In the genomic region with DNA sequence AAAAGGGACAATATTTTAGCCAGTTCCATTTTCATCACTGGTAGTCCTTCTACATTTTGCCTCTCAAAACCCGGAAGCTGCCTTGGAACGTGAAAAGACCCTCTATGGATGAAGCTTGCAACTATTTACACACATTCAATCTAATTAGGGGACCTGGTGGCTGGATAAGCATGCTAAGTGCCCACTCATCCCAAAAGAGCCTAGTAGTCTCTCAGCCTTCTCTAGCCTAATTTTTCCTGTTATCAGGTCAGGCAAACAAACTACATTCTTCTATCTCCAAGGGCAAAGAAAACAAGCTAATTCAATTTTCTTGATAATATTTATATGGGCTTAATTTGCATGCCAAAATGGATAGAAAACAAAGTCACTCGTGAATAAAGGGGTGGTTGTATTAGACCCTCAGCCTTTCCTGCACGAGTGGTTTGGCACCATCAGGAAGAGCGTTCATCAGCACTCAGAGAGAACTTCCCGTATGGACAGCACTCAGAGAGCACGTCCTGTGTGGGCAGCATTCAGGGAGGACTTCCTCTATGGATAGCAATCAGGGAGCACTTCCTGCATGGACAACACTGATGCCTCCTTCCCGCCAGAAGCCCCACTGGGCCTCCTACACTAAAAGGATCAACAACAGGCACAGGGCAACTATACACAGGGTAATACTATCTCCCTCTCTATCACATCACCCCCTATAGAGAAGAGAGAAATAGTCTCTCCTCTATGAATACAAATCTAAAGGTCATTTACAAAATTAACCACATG, we compare ENCODE assay signal across 13 cellular contexts.
DNase-seq lines count a peak whose midpoint lies in the region; ATAC-seq and TF ChIP-seq lines count a peak whose summit lies in the region.
"Had no signal": no experiment of that assay in that cellular context is flagged by ENCODE, and none has a peak within 500 bp of the region (broad histone marks: within the 10 kb centered on the region; RNA-seq: fewer than 3 reads in every experiment).

No MANE protein-coding gene starts in this region.

- H3K36me3 ChIP-seq in mesodermal cell (ENCODE audit: control insufficient read depth, insufficient read depth, low read length) (peaks cover 10% of the 10 kb centered on the region), testis (ENCODE audit: low read depth, missing control alignments) (no peaks in the 10 kb centered on the region)

- H3K4me3 ChIP-seq in AG10803 (ENCODE audit: low read length) (no peak overlapping the region), mesodermal cell (ENCODE audit: extremely low read depth, insufficient read depth, low read length, poor library complexity, severe bottlenecking) (no peak overlapping the region), testis (no peak overlapping the region)
- H3K4me3 ChIP-seq: hepatocyte had no signal

- TF ChIP-seq CTCF in AG10803 (conservative IDR thresholded peaks at IDR 0.05; ENCODE audit: low read length) (no peak), testis (IDR thresholded peaks at IDR 0.05) (no peak)

- H3K27ac ChIP-seq in mesodermal cell (ENCODE audit: low read depth, low read length, severe bottlenecking) (peak overlapping the region; percentile 29), testis (peak overlapping the region in 1 of 2 donors; percentile 43)
- H3K27ac ChIP-seq: hepatocyte had no signal

- CTCF ChIA-PET in activated naive CD4-positive, alpha-beta T cell treated with anti-CD3 and anti-CD28 coated beads, Interleukin-2, amount 10 ng/mL, durations not matched to agents 7 days and 5 days (lab: Charles Lee) = interaction anchor here (0.6 kb wide), 1 partner anchor 63 kb away, joined by 5 read pairs; no protein-coding TSS in a partner anchor

- peaks cover 70% of the 10 kb centered on the region for H3K4me1 Mint-ChIP-seq in dendritic cell treated with granulocyte-macrophage colony-stimulating factor and Interleukin-4, amounts not matched to agents 40 ng/mL and 50 ng/mL, for 4 days (ENCODE audit: low read depth)
- H3K4me1 Mint-ChIP-seq in activated naive CD4-positive, alpha-beta T cell treated with anti-CD3 and anti-CD28 coated beads, Interleukin-2, amount 10 ng/mL, durations not matched to agents 7 days and 5 days = peaks cover 79% of the 10 kb centered on the region

- H3K4me1 ChIP-seq in mesodermal cell (ENCODE audit: control insufficient read depth, insufficient read depth, low read length, poor library complexity, severe bottlenecking) = peaks cover 67% of the 10 kb centered on the region
- H3K4me1 ChIP-seq in testis = peaks cover 31% of the 10 kb centered on the region

- H3K9me3 ChIP-seq in mesodermal cell (ENCODE audit: control insufficient read depth, low read length) (no peaks in the 10 kb centered on the region), testis (no peaks in the 10 kb centered on the region)

- no peaks in the 10 kb centered on the region for H3K9me3 Mint-ChIP-seq in dendritic cell treated with granulocyte-macrophage colony-stimulating factor and Interleukin-4, amounts not matched to agents 40 ng/mL and 50 ng/mL, for 4 days
- no peaks in the 10 kb centered on the region for H3K9me3 Mint-ChIP-seq in activated naive CD4-positive, alpha-beta T cell treated with anti-CD3 and anti-CD28 coated beads, Interleukin-2, amount 10 ng/mL, durations not matched to agents 7 days and 5 days

- intact Hi-C loops in dendritic cell treated with granulocyte-macrophage colony-stimulating factor and Interleukin-4, amounts not matched to agents 40 ng/mL and 50 ng/mL, for 4 days (cut with micrococcal nuclease) = loop anchor here (5.0 kb wide), 1 partner anchor 41 kb away; no protein-coding TSS in a partner anchor
- intact Hi-C loops in testis (cut with DNase I; ENCODE audit: low total_unique reads) = no loop called here

- peak; percentile 42 for DNase-seq in AG10803 (ENCODE audit: low read depth)
- peak; percentile 32 for DNase-seq in NCI-H1092 treated with DMSO at 0.1 percent for 48 hours (lab: John Stamatoyannopoulos, UW)
- DNase-seq in activated naive CD4-positive, alpha-beta T cell treated with anti-CD3 and anti-CD28 coated beads, Interleukin-2, amount 10 ng/mL, durations not matched to agents 7 days and 5 days = no peak
- no peak for DNase-seq in putamen (ENCODE audit: low spot score)
- no peak for DNase-seq in testis
- DNase-seq: activated CD4-positive, alpha-beta T cell treated with anti-CD3 and anti-CD28 coated beads for 36 hours; anterior cingulate cortex; GOT3 had no signal

- peak overlapping the region; percentile 78 for H3K27ac Mint-ChIP-seq in dendritic cell treated with granulocyte-macrophage colony-stimulating factor and Interleukin-4, amounts not matched to agents 40 ng/mL and 50 ng/mL, for 4 days
- no peak overlapping the region for H3K27ac Mint-ChIP-seq in activated naive CD4-positive, alpha-beta T cell treated with anti-CD3 and anti-CD28 coated beads, Interleukin-2, amount 10 ng/mL, durations not matched to agents 7 days and 5 days
- H3K27ac Mint-ChIP-seq: activated CD4-positive, alpha-beta T cell treated with anti-CD3 and anti-CD28 coated beads for 36 hours; progenitor cell of endocrine pancreas had no signal

- no peak for TF ChIP-seq POLR2A in testis (IDR thresholded peaks at IDR 0.05)

- no peaks in the 10 kb centered on the region for H3K27me3 Mint-ChIP-seq in dendritic cell treated with granulocyte-macrophage colony-stimulating factor and Interleukin-4, amounts not matched to agents 40 ng/mL and 50 ng/mL, for 4 days
- no peaks in the 10 kb centered on the region for H3K27me3 Mint-ChIP-seq in activated naive CD4-positive, alpha-beta T cell treated with anti-CD3 and anti-CD28 coated beads, Interleukin-2, amount 10 ng/mL, durations not matched to agents 7 days and 5 days
- H3K27me3 Mint-ChIP-seq: activated CD4-positive, alpha-beta T cell treated with anti-CD3 and anti-CD28 coated beads for 36 hours; progenitor cell of endocrine pancreas had no signal

- ATAC-seq in GM19455 (IDR thresholded peaks at IDR 0.05; ENCODE audit: unreplicated experiment) = no peak
- ATAC-seq: activated CD4-positive, alpha-beta T cell treated with anti-CD3 and anti-CD28 coated beads for 36 hours had no signal

- no peak overlapping the region for H3K4me3 Mint-ChIP-seq in dendritic cell treated with granulocyte-macrophage colony-stimulating factor and Interleukin-4, amounts not matched to agents 40 ng/mL and 50 ng/mL, for 4 days
- H3K4me3 Mint-ChIP-seq in activated naive CD4-positive, alpha-beta T cell treated with anti-CD3 and anti-CD28 coated beads, Interleukin-2, amount 10 ng/mL, durations not matched to agents 7 days and 5 days = no peak overlapping the region
- H3K4me3 Mint-ChIP-seq: activated CD4-positive, alpha-beta T cell treated with anti-CD3 and anti-CD28 coated beads for 36 hours had no signal

- peaks cover 18% of the 10 kb centered on the region for H3K36me3 Mint-ChIP-seq in dendritic cell treated with granulocyte-macrophage colony-stimulating factor and Interleukin-4, amounts not matched to agents 40 ng/mL and 50 ng/mL, for 4 days (ENCODE audit: low read depth)
- H3K36me3 Mint-ChIP-seq in activated naive CD4-positive, alpha-beta T cell treated with anti-CD3 and anti-CD28 coated beads, Interleukin-2, amount 10 ng/mL, durations not matched to agents 7 days and 5 days = peaks cover 30% of the 10 kb centered on the region

- WGBS in mesodermal cell (ENCODE audit: insufficient coverage in 2 of 2), 2 experiments = 68 to 71% methylated on average over 6 to 7 of the region's 8 CpGs
- 34 to 46% methylated on average over 8 of the region's 8 CpGs for WGBS in testis, 2 donors

- H3K27me3 ChIP-seq in testis = no peaks in the 10 kb centered on the region
- H3K27me3 ChIP-seq: hepatocyte had no signal

Comparison
In these comparisons a context has a peak if more than half of its experiments do, and no peak if none do; other contexts are left out.
1. DNase-seq: peak in AG10803 (single experiment) and NCI-H1092 treated with DMSO at 0.1 percent for 48 hours (single experiment); none in activated naive CD4-positive, alpha-beta T cell treated with anti-CD3 and anti-CD28 coated beads, Interleukin-2, amount 10 ng/mL, durations not matched to agents 7 days and 5 days (single experiment), putamen (single experiment) and testis (single experiment).